22 cellular contexts compared by ENCODE assay signal in genomic region chr19:45352062-45352461, GRCh38. TPM values are rescaled to one million over a fixed set of nuclear protein-coding genes. Genes with fewer than 3 reads are reported as not detected.
A peak's percentile ranks its signal among the peaks of the same experiment; 100 is the strongest.
DNase-seq lines count a peak whose midpoint lies in the region; ATAC-seq, FAIRE-seq and TF ChIP-seq lines count a peak whose summit lies in the region.
"Had no signal": no experiment of that assay in that cellular context is flagged by ENCODE, and none has a peak within 500 bp of the region (broad histone marks: within the 10 kb centered on the region; RNA-seq: fewer than 3 reads in every experiment).

No MANE protein-coding gene starts in this region.

- TF ChIP-seq EP300 in K562 (IDR thresholded peaks at IDR 0.05; ENCODE audit: low read length), result no peak

- H3K4me1 Mint-ChIP-seq in CD8-positive, alpha-beta T cell (ENCODE audit: low read depth), result no peaks in the 10 kb centered on the region
- H3K4me1 Mint-ChIP-seq: GM23338 had no signal

- no peak for ATAC-seq in K562
- no peak for ATAC-seq in GM19023 (IDR thresholded peaks at IDR 0.05; ENCODE audit: unreplicated experiment)
- ATAC-seq in CD8-positive, alpha-beta T cell, result no peak
- ATAC-seq: GM23338, HCT116 had no signal

- 84% methylated on average over 9 of the region's 15 CpGs for WGBS in K562 (ENCODE audit: insufficient coverage, low coverage, missing lambda C conversion rate)

- TF ChIP-seq CTCF in K562 (IDR thresholded peaks at IDR 0.05 in 2 of 3, conservative IDR thresholded peaks at IDR 0.05 in 1 of 3; ENCODE audit: insufficient read depth in 2 of 3, low read depth in 1 of 3, low read length in 3 of 3), result no peak
- no peak for TF ChIP-seq CTCF in CD8-positive, alpha-beta T cell (IDR thresholded peaks at IDR 0.05)

- H3K27ac Mint-ChIP-seq in CD8-positive, alpha-beta T cell, result no peak overlapping the region
- H3K27ac Mint-ChIP-seq: CD4-positive, alpha-beta T cell; GM23338; HFFc6; IgD-negative memory B cell had no signal

- H3K27ac ChIP-seq in K562 (ENCODE audit: extremely low read depth, low read depth, low read length), result no peak overlapping the region
- no peak overlapping the region for H3K27ac ChIP-seq in CD8-positive, alpha-beta T cell (ENCODE audit: low read depth, low read length)
- H3K27ac ChIP-seq: C4-2B had no signal

- peak overlapping the region in 1 of 2 experiments; percentile 28; a peak in 2 of 4 replicates for H3K9ac ChIP-seq in K562 (ENCODE audit: insufficient read depth in 1 of 2, low read depth in 2 of 2, low read length in 2 of 2)

- H3K36me3 Mint-ChIP-seq in CD8-positive, alpha-beta T cell, result peaks cover 51% of the 10 kb centered on the region

- H3K27me3 ChIP-seq in K562 (ENCODE audit: control insufficient read depth in 2 of 2, insufficient read depth in 2 of 2, low read length in 2 of 2), result no peaks in the 10 kb centered on the region
- no peaks in the 10 kb centered on the region for H3K27me3 ChIP-seq in CD8-positive, alpha-beta T cell (ENCODE audit: insufficient read depth, low read length)

- intact Hi-C loops in K562 (cut with micrococcal nuclease), result no loop called here
- intact Hi-C loops in CD8-positive, alpha-beta T cell (cut with DNase I, micrococcal nuclease), result no loop called here

- POLR2A ChIA-PET in K562 (lab: Yijun Ruan, JAX), result interaction anchor here (0.6 to 0.7 kb wide), 3 partner anchors 12 to 501 kb away, joined by 3 read pairs; no protein-coding TSS in a partner anchor
- POLR2A ChIA-PET in CD8-positive, alpha-beta T cell (lab: Charles Lee), result no interaction called here

- peak; percentile 4 for DNase-seq in 8988T
- DNase-seq in NCI-H524 (lab: John Stamatoyannopoulos, UW), result peak; percentile 48 to 69
- DNase-seq in K562 (ENCODE audit: extremely low read depth in 1 of 4, low spot score in 3 of 4), result no peak
- peak; percentile 7 for DNase-seq in iPS-NIHi11 (ENCODE audit: low spot score)
- no peak for DNase-seq in CD8-positive, alpha-beta T cell
- no peak for DNase-seq in NK-92 treated with Interleukin-12 subunit alpha and Interleukin-12 subunit beta, amount 100 ng/mL, for 24 hours (lab: John Stamatoyannopoulos, UW)
- DNase-seq in LoVo (ENCODE audit: low spot score), result no peak
- DNase-seq: AML-193; CD4-positive, alpha-beta T cell; HFFc6; KG1 had no signal

- H3K4me3 ChIP-seq in K562, result no peak overlapping the region
- H3K4me3 ChIP-seq in CD8-positive, alpha-beta T cell (ENCODE audit: low read depth, low read length), result no peak overlapping the region
- H3K4me3 ChIP-seq: GM23338 had no signal

- no peak overlapping the region for H3K4me3 Mint-ChIP-seq in CD8-positive, alpha-beta T cell
- H3K4me3 Mint-ChIP-seq: CD4-positive, alpha-beta T cell; GM23338; HFFc6; IgD-negative memory B cell had no signal

- BruUV-seq in K562 (replicated peaks; lab: Mats Ljungman, UMichigan), result no TSS peak

- in situ Hi-C loops in K562 (cut with MboI), result no loop called here

- CTCF ChIA-PET in K562 (lab: Yijun Ruan, JAX; ENCODE audit: low intra/inter-chr PET ratio), result no interaction called here
- CTCF ChIA-PET in CD8-positive, alpha-beta T cell (lab: Charles Lee), result no interaction called here

- peaks cover 0 to 42% of the 10 kb centered on the region in 2 experiments; a peak in 2 of 5 replicates for H3K4me1 ChIP-seq in K562 (replicated peaks in 1 of 2; ENCODE audit: control insufficient read depth in 2 of 2, insufficient read depth in 2 of 2, low read length in 2 of 2)
- H3K4me1 ChIP-seq in CD8-positive, alpha-beta T cell (ENCODE audit: insufficient read depth, low read length), result no peaks in the 10 kb centered on the region

- H3K36me3 ChIP-seq in K562 (ENCODE audit: control insufficient read depth, insufficient read depth, low read length), result peaks cover 72% of the 10 kb centered on the region; the same call in 2 of the 3 replicates
- no peaks in the 10 kb centered on the region for H3K36me3 ChIP-seq in CD8-positive, alpha-beta T cell (ENCODE audit: insufficient read depth, low read length)

- no peaks in the 10 kb centered on the region for H3K79me2 ChIP-seq in K562 (ENCODE audit: control insufficient read depth, insufficient read depth, low read length)

- H3K9me3 ChIP-seq in K562 (replicated peaks; ENCODE audit: control insufficient read depth, insufficient read depth, low read depth, low read length), result no peaks in the 10 kb centered on the region
- no peaks in the 10 kb centered on the region for H3K9me3 ChIP-seq in CD8-positive, alpha-beta T cell (ENCODE audit: low read length)

- H4K20me1 ChIP-seq in K562 (replicated peaks; ENCODE audit: control insufficient read depth, insufficient read depth, low read length), result peaks cover 3% of the 10 kb centered on the region; the same call in 1 of the 2 replicates

- H3K9me3 Mint-ChIP-seq in CD8-positive, alpha-beta T cell, result no peaks in the 10 kb centered on the region
- H3K9me3 Mint-ChIP-seq: CD4-positive, alpha-beta T cell; GM23338; HFFc6; IgD-negative memory B cell had no signal

- H3K9me1 ChIP-seq in K562 (ENCODE audit: control insufficient read depth, insufficient read depth, low read length), result no peaks in the 10 kb centered on the region

- H3K4me2 ChIP-seq in K562 (ENCODE audit: insufficient read depth, low read length), result no peak overlapping the region
- H3K4me2 ChIP-seq: GM23338 had no signal

- no peak for FAIRE-seq in K562 (lab: Jason Lieb, UNC)
- FAIRE-seq: A204.1, G401.6, GM12891, HTR-8/SVneo had no signal

- TF ChIP-seq RAD21 in K562 (CRISPR knock-in tag; conservative IDR thresholded peaks at IDR 0.05 in 1 of 2, IDR thresholded peaks at IDR 0.05 in 1 of 2), result no peak

- no peaks in the 10 kb centered on the region for H3K27me3 Mint-ChIP-seq in CD8-positive, alpha-beta T cell (ENCODE audit: low read depth)
- H3K27me3 Mint-ChIP-seq: CD4-positive, alpha-beta T cell; IgD-negative memory B cell had no signal

- H2AFZ ChIP-seq in K562 (ENCODE audit: low read depth, low read length), result no peak overlapping the region
- H2AFZ ChIP-seq: GM23338 had no signal

- no peak for TF ChIP-seq POLR2A in K562 (conservative IDR thresholded peaks at IDR 0.05)

RNA-seq across cellular contexts. Expression of gene KLC3, which starts 11.5 kb away (rescaled TPM):
- 0.86 and 1.9 TPM in 2 replicates for total RNA-seq in K562 (2011; cell fraction: chromatin; rRNA removed; ENCODE audit: low replicate concordance)
- 1.3 and 1.6 TPM in 2 replicates for total RNA-seq in K562 (2011; cell fraction: nucleolus; rRNA removed)
- 1.5 and 1.6 TPM in 2 replicates for total RNA-seq in K562 (2011; cell fraction: nucleoplasm; rRNA removed)
- 1.2 and 1.3 TPM in 2 replicates for total RNA-seq in K562 (2014; rRNA removed)
- 0.22 TPM in 1 of 2 replicates, not detected in the other for total RNA-seq in K562 (2014; rRNA removed; fragmentation: Illumina TruSeq; extraction: Trizol)
- 0.19 TPM in 1 of 2 replicates, not detected in the other for total RNA-seq in K562 (2015; rRNA removed; fragmentation: Illumina TruSeq; extraction: Trizol)
- total RNA-seq in K562 (2021), result 0.56 and 0.71 TPM in 2 replicates
- 0.60 and 0.95 TPM in 2 replicates for polyA plus RNA-seq in K562 (2011; rRNA removed)
- polyA plus RNA-seq in K562 (2011; cell fraction: cytosol; rRNA removed), result 0.80 and 1.6 TPM in 2 replicates
- polyA plus RNA-seq in K562 (2011; cell fraction: nucleus; rRNA removed), result 1.0 and 2.1 TPM in 2 replicates
- 0.55 and 0.86 TPM in 2 replicates for polyA plus RNA-seq in K562 (2012)
- polyA plus RNA-seq in K562 (2014; fragmentation: Illumina TruSeq; extraction: Trizol), result 0.21 and 0.43 TPM in 2 replicates
- under 1 TPM in 1 of 2 experiments, not detected in 1; 0.03 TPM for polyA plus RNA-seq in K562 (2014; fragmentation: Nextera tagmentation; extraction: Ambion mirVana)
- 0.58 and 0.90 TPM in 2 replicates for polyA plus RNA-seq in K562 (2014; rRNA removed)
- polyA minus RNA-seq in K562 (2011; rRNA and poly(A)+ RNA removed), result 0.15 and 0.35 TPM in 2 replicates
- polyA minus RNA-seq in K562 (2011; cell fraction: cytosol; rRNA and poly(A)+ RNA removed), result 1.0 TPM in 1 of 2 replicates, not detected in the other
- 0.22 TPM in 1 of 2 replicates, not detected in the other for polyA minus RNA-seq in K562 (2011; cell fraction: nucleus; rRNA and poly(A)+ RNA removed)
- not detected for total RNA-seq in CD8-positive, alpha-beta T cell
- total RNA-seq: CD4-positive, alpha-beta T cell; HFFc6 had no signal
- polyA plus RNA-seq: IgD-negative memory B cell had no signal

RNA-seq across cellular contexts. Expression of gene ERCC2, which starts 18.3 kb away (rescaled TPM):
- 133 and 285 TPM in 2 replicates for total RNA-seq in K562 (2011; cell fraction: chromatin; rRNA removed; ENCODE audit: low replicate concordance)
- 121 and 134 TPM in 2 replicates for total RNA-seq in K562 (2011; cell fraction: nucleolus; rRNA removed)
- total RNA-seq in K562 (2011; cell fraction: nucleoplasm; rRNA removed), result 92.9 and 95.2 TPM in 2 replicates
- total RNA-seq in K562 (2014; rRNA removed), result 26.4 and 29.8 TPM in 2 replicates
- 12.0 and 15.0 TPM in 2 replicates for total RNA-seq in K562 (2014; rRNA removed; fragmentation: Illumina TruSeq; extraction: Trizol)
- total RNA-seq in K562 (2015; rRNA removed; fragmentation: Illumina TruSeq; extraction: Trizol), result 12.9 and 13.9 TPM in 2 replicates
- 55.9 and 57.7 TPM in 2 replicates for total RNA-seq in K562 (2021)
- 23.4 and 52.4 TPM in 2 replicates for polyA plus RNA-seq in K562 (2011; rRNA removed)
- polyA plus RNA-seq in K562 (2011; cell fraction: cytosol; rRNA removed), result 23.5 and 48.2 TPM in 2 replicates
- polyA plus RNA-seq in K562 (2011; cell fraction: nucleus; rRNA removed), result 142 and 172 TPM in 2 replicates
- polyA plus RNA-seq in K562 (2012), result 37.7 and 45.1 TPM in 2 replicates
- polyA plus RNA-seq in K562 (2014; fragmentation: Illumina TruSeq; extraction: Trizol), result 28.5 and 32.7 TPM in 2 replicates
- 1 to 10 TPM; 2.2 to 2.4 TPM for polyA plus RNA-seq in K562 (2014; fragmentation: Nextera tagmentation; extraction: Ambion mirVana)
- 31.1 and 31.6 TPM in 2 replicates for polyA plus RNA-seq in K562 (2014; rRNA removed)
- polyA minus RNA-seq in K562 (2011; rRNA and poly(A)+ RNA removed), result 51.5 and 54.5 TPM in 2 replicates
- 26.8 and 33.6 TPM in 2 replicates for polyA minus RNA-seq in K562 (2011; cell fraction: cytosol; rRNA and poly(A)+ RNA removed)
- polyA minus RNA-seq in K562 (2011; cell fraction: nucleus; rRNA and poly(A)+ RNA removed), result 37.0 and 57.0 TPM in 2 replicates
- total RNA-seq in CD8-positive, alpha-beta T cell, result 10 to 100 TPM in 1 of 2 experiments, 1 to 10 TPM in 1; 9.1 to 11.8 TPM

RNA-seq across cellular contexts. Expression of gene CKM, which starts 29.4 kb away (rescaled TPM):
- total RNA-seq in K562 (2011; cell fraction: chromatin; rRNA removed; ENCODE audit: low replicate concordance), result not detected in 2 replicates
- total RNA-seq in K562 (2011; cell fraction: nucleolus; rRNA removed), result not detected in 2 replicates
- total RNA-seq in K562 (2011; cell fraction: nucleoplasm; rRNA removed), result not detected in 2 replicates
- not detected in 2 replicates for total RNA-seq in K562 (2014; rRNA removed)
- not detected in 2 replicates for total RNA-seq in K562 (2014; rRNA removed; fragmentation: Illumina TruSeq; extraction: Trizol)
- total RNA-seq in K562 (2015; rRNA removed; fragmentation: Illumina TruSeq; extraction: Trizol), result 0.14 and 0.15 TPM in 2 replicates
- 0.09 and 0.11 TPM in 2 replicates for total RNA-seq in K562 (2021)
- polyA plus RNA-seq in K562 (2011; rRNA removed), result 0.47 TPM in 1 of 2 replicates, not detected in the other
- 0.22 and 0.62 TPM in 2 replicates for polyA plus RNA-seq in K562 (2011; cell fraction: cytosol; rRNA removed)
- 0.10 and 0.70 TPM in 2 replicates for polyA plus RNA-seq in K562 (2011; cell fraction: nucleus; rRNA removed)
- 0.13 and 0.30 TPM in 2 replicates for polyA plus RNA-seq in K562 (2012)
- not detected in 2 replicates for polyA plus RNA-seq in K562 (2014; fragmentation: Illumina TruSeq; extraction: Trizol)
- under 1 TPM; 0.06 TPM for polyA plus RNA-seq in K562 (2014; fragmentation: Nextera tagmentation; extraction: Ambion mirVana)
- 0.08 and 0.17 TPM in 2 replicates for polyA plus RNA-seq in K562 (2014; rRNA removed)
- 0.18 TPM in 1 of 2 replicates, not detected in the other for polyA minus RNA-seq in K562 (2011; rRNA and poly(A)+ RNA removed)
- not detected in 2 replicates for polyA minus RNA-seq in K562 (2011; cell fraction: cytosol; rRNA and poly(A)+ RNA removed)
- 0.33 TPM in 1 of 2 replicates, not detected in the other for polyA minus RNA-seq in K562 (2011; cell fraction: nucleus; rRNA and poly(A)+ RNA removed)
- total RNA-seq in CD8-positive, alpha-beta T cell, result not detected
- total RNA-seq: CD4-positive, alpha-beta T cell; GM23338; H7; HFFc6 had no signal
- polyA plus RNA-seq: BJ, GM23338, IgD-negative memory B cell had no signal

RNA-seq across cellular contexts. Expression of gene PPP1R13L, which starts 52.8 kb away (rescaled TPM):
- total RNA-seq in K562 (2011; cell fraction: chromatin; rRNA removed; ENCODE audit: low replicate concordance), result 13.7 and 25.0 TPM in 2 replicates
- total RNA-seq in K562 (2011; cell fraction: nucleolus; rRNA removed), result 14.5 and 17.6 TPM in 2 replicates
- total RNA-seq in K562 (2011; cell fraction: nucleoplasm; rRNA removed), result 15.8 and 21.6 TPM in 2 replicates
- total RNA-seq in K562 (2014; rRNA removed), result 2.3 TPM in 2 replicates
- total RNA-seq in K562 (2014; rRNA removed; fragmentation: Illumina TruSeq; extraction: Trizol), result 0.84 and 1.0 TPM in 2 replicates
- total RNA-seq in K562 (2015; rRNA removed; fragmentation: Illumina TruSeq; extraction: Trizol), result 0.83 and 0.94 TPM in 2 replicates
- total RNA-seq in K562 (2021), result 4.5 and 6.7 TPM in 2 replicates
- polyA plus RNA-seq in K562 (2011; rRNA removed), result 2.0 and 6.6 TPM in 2 replicates
- 2.6 and 3.5 TPM in 2 replicates for polyA plus RNA-seq in K562 (2011; cell fraction: cytosol; rRNA removed)
- polyA plus RNA-seq in K562 (2011; cell fraction: nucleus; rRNA removed), result 16.5 and 21.1 TPM in 2 replicates
- polyA plus RNA-seq in K562 (2012), result 7.4 and 23.3 TPM in 2 replicates
- polyA plus RNA-seq in K562 (2014; fragmentation: Illumina TruSeq; extraction: Trizol), result 2.7 and 3.6 TPM in 2 replicates
- polyA plus RNA-seq in K562 (2014; fragmentation: Nextera tagmentation; extraction: Ambion mirVana), result under 1 TPM; 0.32 to 0.82 TPM
- polyA plus RNA-seq in K562 (2014; rRNA removed), result 1.7 and 3.7 TPM in 2 replicates
- 1.6 and 2.6 TPM in 2 replicates for polyA minus RNA-seq in K562 (2011; rRNA and poly(A)+ RNA removed)
- polyA minus RNA-seq in K562 (2011; cell fraction: cytosol; rRNA and poly(A)+ RNA removed), result 2.4 and 7.6 TPM in 2 replicates
- polyA minus RNA-seq in K562 (2011; cell fraction: nucleus; rRNA and poly(A)+ RNA removed), result 3.1 and 6.1 TPM in 2 replicates
- total RNA-seq in CD8-positive, alpha-beta T cell, result 1 to 10 TPM; 2.5 to 3.6 TPM

RNA-seq across cellular contexts. Expression of gene POLR1G, which starts 54.4 kb away (rescaled TPM):
- total RNA-seq in K562 (2011; cell fraction: chromatin; rRNA removed; ENCODE audit: low replicate concordance), result 7.5 and 14.6 TPM in 2 replicates
- total RNA-seq in K562 (2011; cell fraction: nucleolus; rRNA removed), result 11.1 and 14.3 TPM in 2 replicates
- total RNA-seq in K562 (2011; cell fraction: nucleoplasm; rRNA removed), result 9.8 and 10.3 TPM in 2 replicates
- total RNA-seq in K562 (2014; rRNA removed) (36.6 and 50.6 TPM in 2 replicates), K562 (2014; rRNA removed; fragmentation: Illumina TruSeq; extraction: Trizol) (19.7 and 22.7 TPM in 2 replicates), K562 (2015; rRNA removed; fragmentation: Illumina TruSeq; extraction: Trizol) (50.1 and 51.0 TPM in 2 replicates), K562 (2021) (27.4 and 32.1 TPM in 2 replicates)
- polyA plus RNA-seq in K562 (2011; rRNA removed) (8.5 and 9.7 TPM in 2 replicates), K562 (2014; fragmentation: Illumina TruSeq; extraction: Trizol) (32.6 and 37.4 TPM in 2 replicates), K562 (2014; fragmentation: Nextera tagmentation; extraction: Ambion mirVana) (1 to 10 TPM; 3.0 to 6.4 TPM), K562 (2014; rRNA removed) (29.2 and 31.7 TPM in 2 replicates)
- 11.0 and 17.1 TPM in 2 replicates for polyA plus RNA-seq in K562 (2011; cell fraction: cytosol; rRNA removed)
- 3.6 and 6.6 TPM in 2 replicates for polyA plus RNA-seq in K562 (2011; cell fraction: nucleus; rRNA removed)
- 5.1 and 14.9 TPM in 2 replicates for polyA plus RNA-seq in K562 (2012)
- polyA minus RNA-seq in K562 (2011; rRNA and poly(A)+ RNA removed), result 4.5 and 4.9 TPM in 2 replicates
- 12.2 and 12.9 TPM in 2 replicates for polyA minus RNA-seq in K562 (2011; cell fraction: cytosol; rRNA and poly(A)+ RNA removed)
- 3.0 and 3.8 TPM in 2 replicates for polyA minus RNA-seq in K562 (2011; cell fraction: nucleus; rRNA and poly(A)+ RNA removed)
- total RNA-seq in CD8-positive, alpha-beta T cell, result under 1 TPM; 0.27 to 0.44 TPM

Comparison
In these comparisons a context has a peak if more than half of its experiments do, and no peak if none do; other contexts are left out.
1. DNase-seq: peak in 8988T (single experiment), NCI-H524 (2 of 2) and iPS-NIHi11 (single experiment); none in K562 (0 of 4), CD8-positive, alpha-beta T cell (0 of 7), NK-92 treated with Interleukin-12 subunit alpha and Interleukin-12 subunit beta, amount 100 ng/mL, for 24 hours (single experiment) and LoVo (single experiment).